ENCODE assay signal across 24 cellular contexts in genomic region chr13:48707405-48707804, GRCh38. TPM values are rescaled to one million over a fixed set of nuclear protein-coding genes. Genes with fewer than 3 reads are reported as not detected.
A peak's percentile ranks its signal among the peaks of the same experiment; 100 is the strongest.
DNase-seq lines count a peak whose midpoint lies in the region; ATAC-seq and TF ChIP-seq lines count a peak whose summit lies in the region.
"Had no signal": no experiment of that assay in that cellular context is flagged by ENCODE, and none has a peak within 500 bp of the region (broad histone marks: within the 10 kb centered on the region; RNA-seq: fewer than 3 reads in every experiment).

No MANE protein-coding gene starts in this region.

- H3K36me3 ChIP-seq in endodermal cell (ENCODE audit: control insufficient read depth, insufficient read depth, low read length): no peaks in the 10 kb centered on the region
- no peaks in the 10 kb centered on the region for H3K36me3 ChIP-seq in thyroid gland
- H3K36me3 ChIP-seq: BLaER1 treated with 17β-estradiol and CSF1 and Interleukin-3, amounts not matched to agents 10 nM and 100 nM; HAP-1 had no signal

- H3K27me3 ChIP-seq in endodermal cell (ENCODE audit: control insufficient read depth, insufficient read depth, low read length, poor library complexity, severe bottlenecking): no peaks in the 10 kb centered on the region
- H3K27me3 ChIP-seq in thyroid gland: no peaks in the 10 kb centered on the region
- H3K27me3 ChIP-seq: BE2C; BLaER1 treated with 17β-estradiol and CSF1 and Interleukin-3, amounts not matched to agents 10 nM and 100 nM had no signal

- H3K27me3 Mint-ChIP-seq in activated CD4-positive, alpha-beta T cell treated with anti-CD3 and anti-CD28 coated beads, Interleukin-2, amount 10 ng/mL, durations not matched to agents 24 days and 14 days: no peaks in the 10 kb centered on the region
- H3K27me3 Mint-ChIP-seq in activated CD4-positive, alpha-beta T cell treated with anti-CD3 and anti-CD28 coated beads, Interleukin-2, amount 10 ng/mL, durations not matched to agents 7 days and 5 days: no peaks in the 10 kb centered on the region
- H3K27me3 Mint-ChIP-seq in endodermal cell (ENCODE audit: insufficient read depth): no peaks in the 10 kb centered on the region
- no peaks in the 10 kb centered on the region for H3K27me3 Mint-ChIP-seq in natural killer cell treated with Interleukin-12 subunit alpha and Interleukin-12 subunit beta and Interleukin-15 and Interleukin-18, amount 100 ng/mL, for 72 hours
- H3K27me3 Mint-ChIP-seq: CD4-positive, alpha-beta T cell had no signal

- H3K36me3 Mint-ChIP-seq in activated CD4-positive, alpha-beta T cell treated with anti-CD3 and anti-CD28 coated beads, Interleukin-2, amount 10 ng/mL, durations not matched to agents 24 days and 14 days (ENCODE audit: low read depth): no peaks in the 10 kb centered on the region
- no peaks in the 10 kb centered on the region for H3K36me3 Mint-ChIP-seq in activated CD4-positive, alpha-beta T cell treated with anti-CD3 and anti-CD28 coated beads, Interleukin-2, amount 10 ng/mL, durations not matched to agents 7 days and 5 days (ENCODE audit: low read depth)
- peaks cover 8% of the 10 kb centered on the region for H3K36me3 Mint-ChIP-seq in endodermal cell (ENCODE audit: low read depth)
- peaks cover 44% of the 10 kb centered on the region for H3K36me3 Mint-ChIP-seq in natural killer cell treated with Interleukin-12 subunit alpha and Interleukin-12 subunit beta and Interleukin-15 and Interleukin-18, amount 100 ng/mL, for 72 hours

- H3K4me3 ChIP-seq in endodermal cell (ENCODE audit: low read length) (peak overlapping the region; percentile 41), thyroid gland (replicated peaks in 1 of 3) (no peak overlapping the region)
- H3K4me3 ChIP-seq: A549; BLaER1 treated with 17β-estradiol and CSF1 and Interleukin-3, amounts not matched to agents 10 nM and 100 nM; HAP-1 had no signal

- H3K4me1 ChIP-seq in endodermal cell (ENCODE audit: control insufficient read depth, insufficient read depth, low read length) (peaks cover 4% of the 10 kb centered on the region), thyroid gland (no peaks in the 10 kb centered on the region)
- H3K4me1 ChIP-seq: A549; BE2C; BLaER1 treated with 17β-estradiol and CSF1 and Interleukin-3, amounts not matched to agents 10 nM and 100 nM; HAP-1 had no signal

- H3K9me3 ChIP-seq in endodermal cell (ENCODE audit: control insufficient read depth, low read length) (peaks cover 51% of the 10 kb centered on the region), thyroid gland (no peaks in the 10 kb centered on the region)
- H3K9me3 ChIP-seq: A549, BE2C, HAP-1 had no signal

- peaks cover 3% of the 10 kb centered on the region for H3K4me1 Mint-ChIP-seq in activated CD4-positive, alpha-beta T cell treated with anti-CD3 and anti-CD28 coated beads, Interleukin-2, amount 10 ng/mL, durations not matched to agents 24 days and 14 days
- no peaks in the 10 kb centered on the region for H3K4me1 Mint-ChIP-seq in activated CD4-positive, alpha-beta T cell treated with anti-CD3 and anti-CD28 coated beads, Interleukin-2, amount 10 ng/mL, durations not matched to agents 7 days and 5 days
- peaks cover 17% of the 10 kb centered on the region for H3K4me1 Mint-ChIP-seq in endodermal cell
- H3K4me1 Mint-ChIP-seq in natural killer cell treated with Interleukin-12 subunit alpha and Interleukin-12 subunit beta and Interleukin-15 and Interleukin-18, amount 100 ng/mL, for 72 hours (ENCODE audit: low read depth in 2 of 2): peaks cover 68 to 80% of the 10 kb centered on the region in 2 donors
- H3K4me1 Mint-ChIP-seq: CD14-positive monocyte had no signal

- no peak overlapping the region for H3K27ac Mint-ChIP-seq in activated CD4-positive, alpha-beta T cell treated with anti-CD3 and anti-CD28 coated beads, Interleukin-2, amount 10 ng/mL, durations not matched to agents 24 days and 14 days
- H3K27ac Mint-ChIP-seq in activated CD4-positive, alpha-beta T cell treated with anti-CD3 and anti-CD28 coated beads, Interleukin-2, amount 10 ng/mL, durations not matched to agents 7 days and 5 days: no peak overlapping the region
- H3K27ac Mint-ChIP-seq in endodermal cell: no peak overlapping the region
- peak overlapping the region; percentile 82 to 93 for H3K27ac Mint-ChIP-seq in natural killer cell treated with Interleukin-12 subunit alpha and Interleukin-12 subunit beta and Interleukin-15 and Interleukin-18, amount 100 ng/mL, for 72 hours
- H3K27ac Mint-ChIP-seq: CD14-positive monocyte; CD4-positive, alpha-beta T cell; CD8-positive, alpha-beta memory T cell; HFFc6 had no signal

- TF ChIP-seq CTCF in endodermal cell (conservative IDR thresholded peaks at IDR 0.05) (no peak), thyroid gland (IDR thresholded peaks at IDR 0.05) (no peak)

- H3K27ac ChIP-seq in endodermal cell (ENCODE audit: low read depth, low read length): no peak overlapping the region
- no peak overlapping the region for H3K27ac ChIP-seq in thyroid gland
- H3K27ac ChIP-seq: A549; BLaER1 treated with 17β-estradiol and CSF1 and Interleukin-3, amounts not matched to agents 10 nM and 100 nM had no signal

- 91% methylated on average over 5 of the region's 5 CpGs; no CpG with 5 or more reads in 1 of the 2 experiments for WGBS in endodermal cell (ENCODE audit: insufficient coverage in 1 of 2, insufficient read length in 1 of 2), 2 experiments
- 90 to 97% methylated on average over 5 of the region's 5 CpGs for WGBS in thyroid gland, 2 donors

- TF ChIP-seq POLR2A in thyroid gland (IDR thresholded peaks at IDR 0.05): no peak

- no peak overlapping the region for H3K9ac ChIP-seq in endodermal cell (ENCODE audit: extremely low read depth, low read length, poor library complexity, severe bottlenecking)
- H3K9ac ChIP-seq: BLaER1 treated with 17β-estradiol and CSF1 and Interleukin-3, amounts not matched to agents 10 nM and 100 nM had no signal

- CTCF ChIA-PET in activated CD4-positive, alpha-beta T cell treated with anti-CD3 and anti-CD28 coated beads, Interleukin-2, amount 10 ng/mL, durations not matched to agents 7 days and 5 days (lab: Charles Lee): interaction anchor here (0.6 kb wide), 1 partner anchor 799 kb away, joined by 3 read pairs; no protein-coding TSS in a partner anchor

- H3K4me3 Mint-ChIP-seq in activated CD4-positive, alpha-beta T cell treated with anti-CD3 and anti-CD28 coated beads, Interleukin-2, amount 10 ng/mL, durations not matched to agents 24 days and 14 days: no peak overlapping the region
- H3K4me3 Mint-ChIP-seq in activated CD4-positive, alpha-beta T cell treated with anti-CD3 and anti-CD28 coated beads, Interleukin-2, amount 10 ng/mL, durations not matched to agents 7 days and 5 days: no peak overlapping the region
- H3K4me3 Mint-ChIP-seq in endodermal cell: no peak overlapping the region
- peak overlapping the region; percentile 79 for H3K4me3 Mint-ChIP-seq in natural killer cell treated with Interleukin-12 subunit alpha and Interleukin-12 subunit beta and Interleukin-15 and Interleukin-18, amount 100 ng/mL, for 72 hours
- H3K4me3 Mint-ChIP-seq: CD14-positive monocyte; CD4-positive, alpha-beta T cell; CD8-positive, alpha-beta memory T cell; HFFc6 had no signal

- peaks cover 17% of the 10 kb centered on the region for H3K9me3 Mint-ChIP-seq in activated CD4-positive, alpha-beta T cell treated with anti-CD3 and anti-CD28 coated beads, Interleukin-2, amount 10 ng/mL, durations not matched to agents 24 days and 14 days
- peaks cover 33% of the 10 kb centered on the region for H3K9me3 Mint-ChIP-seq in activated CD4-positive, alpha-beta T cell treated with anti-CD3 and anti-CD28 coated beads, Interleukin-2, amount 10 ng/mL, durations not matched to agents 7 days and 5 days
- peaks cover 51% of the 10 kb centered on the region for H3K9me3 Mint-ChIP-seq in endodermal cell
- peaks cover 24% of the 10 kb centered on the region for H3K9me3 Mint-ChIP-seq in natural killer cell treated with Interleukin-12 subunit alpha and Interleukin-12 subunit beta and Interleukin-15 and Interleukin-18, amount 100 ng/mL, for 72 hours
- H3K9me3 Mint-ChIP-seq: HFFc6 had no signal

- POLR2A ChIA-PET in activated CD4-positive, alpha-beta T cell treated with anti-CD3 and anti-CD28 coated beads, Interleukin-2, amount 10 ng/mL, durations not matched to agents 7 days and 5 days (lab: Charles Lee): no interaction called here

- peak; percentile 44 to 72 for ATAC-seq in natural killer cell treated with Interleukin-12 subunit alpha and Interleukin-12 subunit beta and Interleukin-15 and Interleukin-18, amount 100 ng/mL, for 72 hours
- ATAC-seq: A549 had no signal

- intact Hi-C loops in activated CD4-positive, alpha-beta T cell treated with anti-CD3 and anti-CD28 coated beads, Interleukin-2, amount 10 ng/mL, durations not matched to agents 24 days and 14 days (cut with micrococcal nuclease): no loop called here
- intact Hi-C loops in thyroid gland (cut with DNase I): no loop called here

- peak; percentile 15 for DNase-seq in activated CD4-positive, alpha-beta T cell treated with anti-CD3 and anti-CD28 coated beads, Interleukin-2, amount 10 ng/mL, durations not matched to agents 24 days and 14 days
- DNase-seq in activated CD4-positive, alpha-beta T cell treated with anti-CD3 and anti-CD28 coated beads, Interleukin-2, amount 10 ng/mL, durations not matched to agents 7 days and 5 days: no peak
- DNase-seq in endodermal cell (no peak), thyroid gland (no peak), GDM1 (lab: John Stamatoyannopoulos, UW) (no peak)
- peak; percentile 61 for DNase-seq in natural killer cell treated with Interleukin-12 subunit alpha and Interleukin-12 subunit beta and Interleukin-15 and Interleukin-18, amount 100 ng/mL, for 72 hours (ENCODE audit: low spot score)
- DNase-seq: 8988T; ACHN; AML-193; BE2C; Calu3; CD4-positive, alpha-beta T cell; CD8-positive, alpha-beta memory T cell; COR-L47; DMS53; DMS79 treated with DMSO at 0.1 percent for 48 hours; GOT3; HFFc6 had no signal

RNA-seq across cellular contexts. Expression of gene CYSLTR2, which starts 53.7 kb away (rescaled TPM):
- total RNA-seq in activated CD4-positive, alpha-beta T cell treated with anti-CD3 and anti-CD28 coated beads, Interleukin-2, amount 10 ng/mL, durations not matched to agents 24 days and 14 days: 0.90 and 1.1 TPM in 2 replicates
- 1 to 10 TPM; 3.1 to 3.7 TPM for total RNA-seq in activated CD4-positive, alpha-beta T cell treated with anti-CD3 and anti-CD28 coated beads, Interleukin-2, amount 10 ng/mL, durations not matched to agents 7 days and 5 days
- not detected for total RNA-seq in endodermal cell
- not detected for polyA plus RNA-seq in endodermal cell (2013, experiment 1 of 2)
- polyA plus RNA-seq in endodermal cell (2013, experiment 2 of 2): 0.08 TPM
- total RNA-seq in natural killer cell treated with Interleukin-12 subunit alpha and Interleukin-12 subunit beta and Interleukin-15 and Interleukin-18, amount 100 ng/mL, for 72 hours: 10 to 100 TPM in 1 of 2 donors, 1 to 10 TPM in 1; 3.3 to 15.8 TPM
- 1 to 10 TPM in 2 of 4 donors, under 1 TPM in 2; 0.54 to 3.0 (median 1.3) TPM for total RNA-seq in thyroid gland
- total RNA-seq: Calu3, Daoy, G401, HFFc6 had no signal
- polyA plus RNA-seq: A549 had no signal

Comparison
In these comparisons a context has a peak if more than half of its experiments do, and no peak if none do; other contexts are left out.
1. DNase-seq: peak in activated CD4-positive, alpha-beta T cell treated with anti-CD3 and anti-CD28 coated beads, Interleukin-2, amount 10 ng/mL, durations not matched to agents 24 days and 14 days (single experiment) and natural killer cell treated with Interleukin-12 subunit alpha and Interleukin-12 subunit beta and Interleukin-15 and Interleukin-18, amount 100 ng/mL, for 72 hours (single experiment); none in activated CD4-positive, alpha-beta T cell treated with anti-CD3 and anti-CD28 coated beads, Interleukin-2, amount 10 ng/mL, durations not matched to agents 7 days and 5 days (single experiment), endodermal cell (single experiment), thyroid gland (0 of 2) and GDM1 (single experiment).
2. H3K27ac Mint-ChIP-seq: peak in natural killer cell treated with Interleukin-12 subunit alpha and Interleukin-12 subunit beta and Interleukin-15 and Interleukin-18, amount 100 ng/mL, for 72 hours (2 of 2); none in activated CD4-positive, alpha-beta T cell treated with anti-CD3 and anti-CD28 coated beads, Interleukin-2, amount 10 ng/mL, durations not matched to agents 24 days and 14 days (single experiment), activated CD4-positive, alpha-beta T cell treated with anti-CD3 and anti-CD28 coated beads, Interleukin-2, amount 10 ng/mL, durations not matched to agents 7 days and 5 days (single experiment) and endodermal cell (single experiment).